In genomic region chr3:37892917-37893595, GRCh38 we compare ENCODE assay signal across 10 cellular contexts. TPM values are rescaled to one million over a fixed set of nuclear protein-coding genes. Genes with fewer than 3 reads are reported as not detected.
A peak's percentile ranks its signal among the peaks of the same experiment; 100 is the strongest.
DNase-seq lines count a peak whose midpoint lies in the region; ATAC-seq and TF ChIP-seq lines count a peak whose summit lies in the region.
"Had no signal": no experiment of that assay in that cellular context is flagged by ENCODE, and none has a peak within 500 bp of the region (broad histone marks: within the 10 kb centered on the region; RNA-seq: fewer than 3 reads in every experiment).

No MANE protein-coding gene starts in this region.

- POLR2A ChIA-PET in activated CD4-positive, alpha-beta memory T cell treated with anti-CD3 and anti-CD28 coated beads for 36 hours (lab: Charles Lee), result no interaction called here
- POLR2A ChIA-PET in CD8-positive, alpha-beta T cell (lab: Charles Lee), result no interaction called here

- peak; percentile 54 to 66 for TF ChIP-seq RAD21 in liver (IDR thresholded peaks at IDR 0.05)

- ATAC-seq in GM18907 (IDR thresholded peaks at IDR 0.05; ENCODE audit: unreplicated experiment), result no peak
- no peak for ATAC-seq in CD8-positive, alpha-beta T cell

- TF ChIP-seq CTCF in epithelial cell of proximal tubule (conservative IDR thresholded peaks at IDR 0.05; ENCODE audit: low read depth, low read length), result no peak
- TF ChIP-seq CTCF in liver (IDR thresholded peaks at IDR 0.05; ENCODE audit: low read depth, low read length, missing input control), result no peak
- no peak for TF ChIP-seq CTCF in thyroid gland (IDR thresholded peaks at IDR 0.05)
- no peak for TF ChIP-seq CTCF in BE2C (IDR thresholded peaks at IDR 0.05; ENCODE audit: low read depth, low read length)
- no peak for TF ChIP-seq CTCF in CD8-positive, alpha-beta T cell (IDR thresholded peaks at IDR 0.05)

- H3K27ac ChIP-seq in liver (ENCODE audit: low read depth in 1 of 2, low read length in 2 of 2) (peak overlapping the region; percentile 52 to 58), thyroid gland (peak overlapping the region in 1 of 3 donors; percentile 25)
- H3K27ac ChIP-seq in CD8-positive, alpha-beta T cell (ENCODE audit: low read depth, low read length), result no peak overlapping the region

- peak; percentile 23 for DNase-seq in NCI-H146 (lab: John Stamatoyannopoulos, UW)
- DNase-seq in epithelial cell of proximal tubule (ENCODE audit: low read depth), result peak; percentile 52
- peak; percentile 40 to 59 for DNase-seq in thyroid gland
- no peak for DNase-seq in BE2C
- no peak for DNase-seq in activated CD4-positive, alpha-beta memory T cell treated with anti-CD3 and anti-CD28 coated beads for 36 hours
- DNase-seq in CD8-positive, alpha-beta T cell, result no peak
- DNase-seq: SW 1271 had no signal

- no peaks in the 10 kb centered on the region for H3K36me3 ChIP-seq in liver (ENCODE audit: control insufficient read depth in 4 of 4, insufficient read depth in 3 of 4, low read depth in 1 of 4, low read length in 3 of 4)
- no peaks in the 10 kb centered on the region for H3K36me3 ChIP-seq in thyroid gland
- H3K36me3 ChIP-seq in BE2C, result no peaks in the 10 kb centered on the region
- no peaks in the 10 kb centered on the region for H3K36me3 ChIP-seq in CD8-positive, alpha-beta T cell (ENCODE audit: insufficient read depth, low read length)

- peaks cover 3% of the 10 kb centered on the region for H3K27me3 Mint-ChIP-seq in activated CD4-positive, alpha-beta memory T cell treated with anti-CD3 and anti-CD28 coated beads for 36 hours
- peaks cover 6% of the 10 kb centered on the region for H3K27me3 Mint-ChIP-seq in CD8-positive, alpha-beta T cell (ENCODE audit: low read depth)

- H3K36me3 Mint-ChIP-seq in activated CD4-positive, alpha-beta memory T cell treated with anti-CD3 and anti-CD28 coated beads for 36 hours, result no peaks in the 10 kb centered on the region
- H3K36me3 Mint-ChIP-seq in CD8-positive, alpha-beta T cell, result no peaks in the 10 kb centered on the region

- H3K27me3 ChIP-seq in liver (ENCODE audit: control insufficient read depth in 4 of 4, insufficient read depth in 4 of 4, low read length in 3 of 4), result no peaks in the 10 kb centered on the region
- H3K27me3 ChIP-seq in thyroid gland, result no peaks in the 10 kb centered on the region
- no peaks in the 10 kb centered on the region for H3K27me3 ChIP-seq in BE2C
- no peaks in the 10 kb centered on the region for H3K27me3 ChIP-seq in CD8-positive, alpha-beta T cell (ENCODE audit: insufficient read depth, low read length)

- CTCF ChIA-PET in activated CD4-positive, alpha-beta memory T cell treated with anti-CD3 and anti-CD28 coated beads for 36 hours (lab: Charles Lee), result no interaction called here
- CTCF ChIA-PET in CD8-positive, alpha-beta T cell (lab: Charles Lee), result no interaction called here

- H3K4me1 Mint-ChIP-seq in activated CD4-positive, alpha-beta memory T cell treated with anti-CD3 and anti-CD28 coated beads for 36 hours (ENCODE audit: low read depth), result no peaks in the 10 kb centered on the region
- no peaks in the 10 kb centered on the region for H3K4me1 Mint-ChIP-seq in CD8-positive, alpha-beta T cell (ENCODE audit: low read depth)
- H3K4me1 Mint-ChIP-seq: mesothelial cell of epicardium had no signal

- intact Hi-C loops in thyroid gland (cut with DNase I), result no loop called here
- intact Hi-C loops in activated CD4-positive, alpha-beta memory T cell treated with anti-CD3 and anti-CD28 coated beads for 36 hours (cut with micrococcal nuclease), result no loop called here
- intact Hi-C loops in CD8-positive, alpha-beta T cell (cut with DNase I, micrococcal nuclease), result no loop called here

- H3K4me3 Mint-ChIP-seq in activated CD4-positive, alpha-beta memory T cell treated with anti-CD3 and anti-CD28 coated beads for 36 hours, result no peak overlapping the region
- H3K4me3 Mint-ChIP-seq in CD8-positive, alpha-beta T cell, result no peak overlapping the region
- H3K4me3 Mint-ChIP-seq: mesothelial cell of epicardium had no signal

- H3K4me3 ChIP-seq in epithelial cell of proximal tubule (ENCODE audit: low read depth, low read length) (peak overlapping the region; percentile 10), liver (ENCODE audit: low read depth in 1 of 3, low read length in 3 of 3) (no peak overlapping the region), thyroid gland (replicated peaks in 1 of 3) (no peak overlapping the region), BE2C (ENCODE audit: low read depth, low read length) (no peak overlapping the region)
- no peak overlapping the region for H3K4me3 ChIP-seq in CD8-positive, alpha-beta T cell (ENCODE audit: low read depth, low read length)

- peaks cover 0 to 35% (median 21%) of the 10 kb centered on the region in 4 donors for H3K4me1 ChIP-seq in liver (ENCODE audit: control insufficient read depth in 4 of 4, insufficient read depth in 4 of 4, low read length in 3 of 4)
- peaks cover 17 to 33% of the 10 kb centered on the region in 2 donors for H3K4me1 ChIP-seq in thyroid gland
- no peaks in the 10 kb centered on the region for H3K4me1 ChIP-seq in BE2C
- H3K4me1 ChIP-seq in CD8-positive, alpha-beta T cell (ENCODE audit: insufficient read depth, low read length), result no peaks in the 10 kb centered on the region

- WGBS in liver, result 24% methylated on average over 3 of the region's 3 CpGs
- WGBS in thyroid gland, 2 donors, result 43 to 55% methylated on average over 3 of the region's 3 CpGs

- H3K9ac ChIP-seq in liver (ENCODE audit: low read depth in 1 of 2, low read length in 2 of 2), result peak overlapping the region in 1 of 2 donors; percentile 23

- TF ChIP-seq POLR2A in thyroid gland (IDR thresholded peaks at IDR 0.05), result no peak

- no peak overlapping the region for H3K27ac Mint-ChIP-seq in activated CD4-positive, alpha-beta memory T cell treated with anti-CD3 and anti-CD28 coated beads for 36 hours
- H3K27ac Mint-ChIP-seq in CD8-positive, alpha-beta T cell, result no peak overlapping the region
- H3K27ac Mint-ChIP-seq: mesothelial cell of epicardium had no signal

- H3K9me3 ChIP-seq in liver (ENCODE audit: control insufficient read depth in 4 of 4, low read length in 3 of 4) (no peaks in the 10 kb centered on the region), thyroid gland (no peaks in the 10 kb centered on the region), BE2C (no peaks in the 10 kb centered on the region)
- H3K9me3 ChIP-seq in CD8-positive, alpha-beta T cell (ENCODE audit: low read length), result no peaks in the 10 kb centered on the region

- H3K9me3 Mint-ChIP-seq in activated CD4-positive, alpha-beta memory T cell treated with anti-CD3 and anti-CD28 coated beads for 36 hours, result no peaks in the 10 kb centered on the region
- H3K9me3 Mint-ChIP-seq in CD8-positive, alpha-beta T cell, result no peaks in the 10 kb centered on the region

TF ChIP-seq in liver, 16 proteins besides CTCF, POLR2A, EP300 and RAD21 (continues in another document):
- TF ChIP-seq FOXA1 (IDR thresholded peaks at IDR 0.05) (no peak), RXRA (IDR thresholded peaks at IDR 0.05) (peak; percentile 86 to 90), FOXA2 (IDR thresholded peaks at IDR 0.05) (peak; percentile 52), MAX (IDR thresholded peaks at IDR 0.05) (peak; percentile 97), TAF1 (conservative IDR thresholded peaks at IDR 0.05) (no peak), ZBTB33 (IDR thresholded peaks at IDR 0.05) (peak; percentile 71), NR2F2 (IDR thresholded peaks at IDR 0.05) (peak; percentile 99), ATF3 (IDR thresholded peaks at IDR 0.05) (no peak), HNF4A (conservative IDR thresholded peaks at IDR 0.05) (peak; percentile 76 to 81), JUND (IDR thresholded peaks at IDR 0.05) (peak in 1 of 2 donors; percentile 33)

RNA-seq across cellular contexts. Expression of gene CTDSPL, which starts 31.4 kb away (rescaled TPM):
- total RNA-seq in epithelial cell of proximal tubule (25.5 and 26.7 TPM in 2 replicates), liver (10 to 100 TPM; 16.7 to 17.2 TPM), thyroid gland (10 to 100 TPM; 23.6 to 37.9 (median 29.8) TPM)
- polyA plus RNA-seq in liver, result 10 to 100 TPM in 1 of 2 donors, 1 to 10 TPM in 1; 8.4 to 11.7 TPM
- polyA plus RNA-seq in BE2C (2012; ENCODE audit: insufficient read depth, insufficient read length, low read depth), result 25.8 TPM
- 1 to 10 TPM; 3.7 to 5.1 TPM for total RNA-seq in activated CD4-positive, alpha-beta memory T cell treated with anti-CD3 and anti-CD28 coated beads for 36 hours
- total RNA-seq in CD8-positive, alpha-beta T cell, result under 1 TPM; 0.08 to 0.24 TPM

Comparison
In these comparisons a context has a peak if more than half of its experiments do, and no peak if none do; other contexts are left out.
1. DNase-seq: peak in NCI-H146 (single experiment), epithelial cell of proximal tubule (single experiment) and thyroid gland (2 of 2); none in BE2C (single experiment), activated CD4-positive, alpha-beta memory T cell treated with anti-CD3 and anti-CD28 coated beads for 36 hours (single experiment) and CD8-positive, alpha-beta T cell (0 of 7).